30 cellular contexts compared by ENCODE assay signal in the genomic region with DNA sequence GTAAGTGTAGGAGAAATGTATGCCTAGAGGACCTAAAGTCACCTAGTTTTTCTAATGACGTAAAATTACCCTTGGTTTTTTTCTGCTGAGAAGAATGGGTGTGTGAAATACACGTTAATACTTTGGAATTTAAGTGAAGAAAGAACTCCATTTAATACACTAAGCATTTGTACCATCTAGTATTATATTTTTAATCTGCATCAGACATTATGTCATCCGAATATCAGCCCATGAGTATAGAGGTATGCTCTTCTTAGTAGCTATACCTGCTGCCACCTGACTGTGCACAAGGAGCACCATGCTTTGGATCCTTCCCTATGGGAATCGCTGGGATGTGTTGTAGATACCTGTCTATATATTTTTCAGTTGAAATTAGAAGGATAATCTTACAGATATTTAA.
"Had no signal": no experiment of that assay in that cellular context is flagged by ENCODE, and none has a peak within 500 bp of the region (broad histone marks: within the 10 kb centered on the region; RNA-seq: fewer than 3 reads in every experiment).

No MANE protein-coding gene starts in this region.

- H3K36me3 ChIP-seq: breast epithelium, esophagus squamous epithelium had no signal

- H3K27me3 ChIP-seq: body of pancreas, breast epithelium, dorsolateral prefrontal cortex, esophagus squamous epithelium, heart left ventricle had no signal

- DNase-seq: activated CD4-positive, alpha-beta memory T cell treated with anti-CD3 and anti-CD28 coated beads, Interleukin-2, amount 10 ng/mL, durations not matched to agents 7 days and 5 days; activated CD4-positive, alpha-beta T cell treated with anti-CD3 and anti-CD28 coated beads for 1 hour; activated CD4-positive, alpha-beta T cell treated with anti-CD3 and anti-CD28 coated beads for 4 hours; activated CD4-positive, alpha-beta T cell treated with anti-CD3 and anti-CD28 coated beads, Interleukin-2, amount 10 ng/mL, durations not matched to agents 7 days and 5 days; activated CD4-positive, alpha-beta T cell treated with anti-CD3 and anti-CD28 coated beads, Interleukin-2, amount 50 U/mL, for 4 hours; activated CD4-positive, CD25-positive, alpha-beta regulatory T cell; activated CD8-positive, alpha-beta memory T cell treated with anti-CD3 and anti-CD28 coated beads, Interleukin-2, amount 50 U/mL, for 48 hours; activated gamma-delta T cell; activated naive CD4-positive, alpha-beta T cell; activated naive CD4-positive, alpha-beta T cell treated with anti-CD3 and anti-CD28 coated beads, Interleukin-2, amount 10 ng/mL, durations not matched to agents 7 days and 5 days; activated naive CD8-positive, alpha-beta T cell treated with anti-CD3 and anti-CD28 coated beads, Interleukin-2, amount 10 ng/mL, durations not matched to agents 7 days and 5 days; activated T-cell treated with anti-CD3 and anti-CD28 coated beads for 4 hours; activated T-cell treated with anti-CD3 and anti-CD28 coated beads, Interleukin-2, amount 50 U/mL, for 24 hours; activated T-cell treated with anti-CD3 and anti-CD28 coated beads, Interleukin-2, amount 50 U/mL, for 72 hours; anterior cingulate cortex; body of pancreas; dorsolateral prefrontal cortex; effector memory CD4-positive, alpha-beta T cell; endodermal cell; esophagus squamous epithelium; glutamatergic neuron; heart left ventricle; T-helper 1 cell; T-helper 17 cell; T1000 had no signal

- FAIRE-seq: frontal cortex had no signal

- H3K4me1 ChIP-seq: breast epithelium had no signal

- H3K27ac ChIP-seq: body of pancreas, breast epithelium, coronary artery, epithelial cell of prostate, esophagus squamous epithelium had no signal

- H3K9me3 ChIP-seq: body of pancreas, breast epithelium, esophagus squamous epithelium, heart left ventricle had no signal

- H3K4me3 ChIP-seq: body of pancreas, breast epithelium, coronary artery, esophagus squamous epithelium, heart left ventricle had no signal

- ATAC-seq: activated naive CD4-positive, alpha-beta T cell treated with anti-CD3 and anti-CD28 coated beads, Interleukin-2, amount 50 U/mL, for 72 hours; activated T-cell treated with anti-CD3 and anti-CD28 coated beads, Interleukin-2, amount 50 U/mL, for 72 hours; body of pancreas; heart left ventricle; T-helper 17 cell had no signal
